ENCODE assay signal across 29 cellular contexts in genomic region chr2:60415814-60416213, GRCh38.
"Had no signal": no experiment of that assay in that cellular context is flagged by ENCODE, and none has a peak within 500 bp of the region (broad histone marks: within the 10 kb centered on the region; RNA-seq: fewer than 3 reads in every experiment).

No MANE protein-coding gene starts in this region.

- H3K9me3 ChIP-seq: adrenal gland, left lung, neutrophil, prostate gland, spleen, testis, transverse colon had no signal

- H3K4me1 Mint-ChIP-seq: activated naive CD8-positive, alpha-beta T cell treated with anti-CD3 and anti-CD28 coated beads for 36 hours had no signal

- H3K27me3 Mint-ChIP-seq: activated naive CD8-positive, alpha-beta T cell treated with anti-CD3 and anti-CD28 coated beads for 36 hours had no signal

- H3K36me3 ChIP-seq: adrenal gland, cardiac muscle cell, left lung, neutrophil, prostate gland, spleen, transverse colon, WERI-Rb-1 had no signal

- H3K4me1 ChIP-seq: prostate gland, testis had no signal

- ATAC-seq: activated CD4-positive, CD25-positive, alpha-beta regulatory T cell treated with anti-CD3 and anti-CD28 coated beads, Interleukin-2, amount 50 U/mL, for 24 hours; stimulated activated naive CD8-positive, alpha-beta T cell treated with anti-CD3 and anti-CD28 coated beads, Interleukin-15, Interleukin-2, amounts not matched to agents 100 U/mL and 50 U/mL, for 24 hours had no signal

- H3K27ac ChIP-seq: adrenal gland, cardiac muscle cell, left lung, neutrophil, prostate gland, spleen, testis, transverse colon, WERI-Rb-1 had no signal

- H3K4me3 Mint-ChIP-seq: activated naive CD4-positive, alpha-beta T cell treated with anti-CD3 and anti-CD28 coated beads for 36 hours; activated naive CD8-positive, alpha-beta T cell treated with anti-CD3 and anti-CD28 coated beads for 36 hours; activated T-helper 1 cell treated with anti-CD3 and anti-CD28 coated beads, Interleukin-12 subunit alpha, Interleukin-12 subunit beta, Interleukin-2, Interleukin-4 antibody, amounts not matched to agents 30 ng/mL and 10 ng/mL and 1 ng/mL, durations not matched to agents 14 hours and 24 hours and 36 hours; brain; nephron progenitor cell; T-helper 1 cell treated with Interleukin-12 subunit alpha and Interleukin-12 subunit beta and Interleukin-4 antibody, amounts not matched to agents 30 μg/mL and 1 μg/mL, for 36 hours had no signal

- H3K4me3 ChIP-seq: adrenal gland, cardiac muscle cell, left lung, prostate gland, spleen, testis, transverse colon had no signal

- DNase-seq: activated CD4-positive, alpha-beta T cell treated with anti-CD3 and anti-CD28 coated beads for 48 hours; activated CD4-positive, alpha-beta T cell treated with anti-CD3 and anti-CD28 coated beads, Interleukin-2, amount 50 U/mL, for 48 hours; activated CD8-positive, alpha-beta memory T cell treated with anti-CD3 and anti-CD28 coated beads for 24 hours; activated effector memory CD4-positive, alpha-beta T cell treated with anti-CD3 and anti-CD28 coated beads, Interleukin-2, amount 50 U/mL, for 16 hours; activated naive CD4-positive, alpha-beta T cell treated with anti-CD3 and anti-CD28 coated beads for 36 hours; activated naive CD8-positive, alpha-beta T cell treated with anti-CD3 and anti-CD28 coated beads for 36 hours; activated T-cell treated with anti-CD3 and anti-CD28 coated beads, Interleukin-2, amount 50 U/mL, for 1 hour; aorta; cortex of kidney; head of caudate nucleus; kidney glomerular epithelial cell; nephron progenitor cell; retina; spleen; stimulated activated naive CD8-positive, alpha-beta T cell treated with anti-CD3 and anti-CD28 coated beads, Interleukin-15, Interleukin-2, amounts not matched to agents 100 U/mL and 50 U/mL, for 24 hours; SW 1271; T-helper 9 cell; WERI-Rb-1 had no signal

- H3K27ac Mint-ChIP-seq: activated naive CD4-positive, alpha-beta T cell treated with anti-CD3 and anti-CD28 coated beads for 36 hours; activated naive CD8-positive, alpha-beta T cell treated with anti-CD3 and anti-CD28 coated beads for 36 hours; activated T-helper 1 cell treated with anti-CD3 and anti-CD28 coated beads, Interleukin-12 subunit alpha, Interleukin-12 subunit beta, Interleukin-2, Interleukin-4 antibody, amounts not matched to agents 30 ng/mL and 10 ng/mL and 1 ng/mL, durations not matched to agents 14 hours and 24 hours and 36 hours; nephron progenitor cell; T-helper 1 cell treated with Interleukin-12 subunit alpha and Interleukin-12 subunit beta and Interleukin-4 antibody, amounts not matched to agents 30 μg/mL and 1 μg/mL, for 36 hours had no signal

- H3K9me3 Mint-ChIP-seq: activated naive CD4-positive, alpha-beta T cell treated with anti-CD3 and anti-CD28 coated beads for 36 hours; activated naive CD8-positive, alpha-beta T cell treated with anti-CD3 and anti-CD28 coated beads for 36 hours; activated T-helper 1 cell treated with anti-CD3 and anti-CD28 coated beads, Interleukin-12 subunit alpha, Interleukin-12 subunit beta, Interleukin-2, Interleukin-4 antibody, amounts not matched to agents 30 ng/mL and 10 ng/mL and 1 ng/mL, durations not matched to agents 14 hours and 24 hours and 36 hours; T-helper 1 cell treated with Interleukin-12 subunit alpha and Interleukin-12 subunit beta and Interleukin-4 antibody, amounts not matched to agents 30 μg/mL and 1 μg/mL, for 36 hours had no signal

- H3K36me3 Mint-ChIP-seq: activated naive CD8-positive, alpha-beta T cell treated with anti-CD3 and anti-CD28 coated beads for 36 hours; brain had no signal

- H3K27me3 ChIP-seq: adrenal gland, cardiac muscle cell, left lung, neutrophil, spleen, testis, transverse colon had no signal
